Comparison of ENCODE assay signal across 32 cellular contexts in the genomic region with DNA sequence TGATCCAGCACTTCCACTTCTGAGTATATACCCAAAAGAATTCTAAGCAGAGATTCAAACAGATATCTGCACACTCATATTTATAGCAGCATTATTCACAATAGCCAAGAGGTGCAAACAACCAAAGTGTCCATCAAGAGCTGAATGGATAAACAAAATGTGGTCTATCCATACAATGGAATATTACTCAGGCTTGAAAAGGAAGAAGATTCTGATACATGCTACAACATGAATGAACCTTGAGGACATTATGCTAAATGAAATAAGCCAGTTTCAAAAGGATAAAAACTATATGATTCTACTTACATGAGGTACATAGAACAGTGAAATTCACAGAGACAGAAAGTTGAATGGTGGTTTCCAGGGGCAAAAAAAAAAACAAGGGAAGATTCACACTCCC.
"Had no signal": no experiment of that assay in that cellular context is flagged by ENCODE, and none has a peak within 500 bp of the region (broad histone marks: within the 10 kb centered on the region; RNA-seq: fewer than 3 reads in every experiment).

No MANE protein-coding gene starts in this region.

- H3K9ac ChIP-seq: KMS-11 had no signal

- H3K4me1 ChIP-seq: SJCRH30 had no signal

- H3K27ac ChIP-seq: KMS-11, PC-9, RWPE1, SJCRH30, SK-N-MC had no signal

- H3K36me3 ChIP-seq: SJCRH30 had no signal

- H3K4me3 ChIP-seq: PC-9, SJCRH30, SK-N-MC had no signal

- ATAC-seq: Panc1, Right ventricle myocardium inferior, SK-N-SH treated with all-trans-retinoic acid at 6 μM for 48 hours had no signal

- H3K4me2 ChIP-seq: KMS-11, PC-9 had no signal

- H2AFZ ChIP-seq: PC-9 had no signal

- DNase-seq: Karpas-422, NCI-H1048, NCI-H1092 treated with DMSO at 0.1 percent for 48 hours, NCI-H1105 treated with DMSO at 0.1 percent for 48 hours, NCI-H1417, NCI-H1436, NCI-H146, NCI-H1694, NCI-H187, NCI-H1930, NCI-H2029 treated with DMSO at 0.1 percent for 48 hours, NCI-H2081 treated with DMSO at 0.1 percent for 48 hours, NCI-H2107, NCI-H2171, NCI-H226, NCI-H446 treated with DMSO at 0.1 percent for 48 hours, NCI-H510A, NCI-H524, NCI-H526, NCI-H69, NCI-H748 treated with DMSO at 0.1 percent for 48 hours, NCI-H82, PC-9, SHP77, SIG-M5, SJCRH30 had no signal
